In genomic region chrX:154396948-154397887, GRCh38 we compare ENCODE assay signal across 8 cellular contexts.
DNase-seq lines count a peak whose midpoint lies in the region; ATAC-seq, FAIRE-seq and TF ChIP-seq lines count a peak whose summit lies in the region.

No MANE protein-coding gene starts in this region.

- peak overlapping the region; percentile 99 for H3K27ac Mint-ChIP-seq in stimulated activated naive CD8-positive, alpha-beta T cell treated with anti-CD3 and anti-CD28 coated beads, Interleukin-15, amount 100 ng/mL, for 72 hours

- H2AFZ ChIP-seq in ACC112 (ENCODE audit: low read length, unreplicated experiment) = peak overlapping the region; percentile 50

- FAIRE-seq in GM18507 (lab: Jason Lieb, UNC) = peak; percentile 83

- H3K27me3 ChIP-seq in ACC112 (ENCODE audit: insufficient read depth, low read length) (no peaks in the 10 kb centered on the region), mucosa of stomach (ENCODE audit: control insufficient read depth, insufficient read depth, low read length) (no peaks in the 10 kb centered on the region)

- H3K27ac ChIP-seq in ACC112 (ENCODE audit: low read depth, low read length) = peak overlapping the region; percentile 99

- no peaks in the 10 kb centered on the region for H3K27me3 Mint-ChIP-seq in stimulated activated naive CD8-positive, alpha-beta T cell treated with anti-CD3 and anti-CD28 coated beads, Interleukin-15, amount 100 ng/mL, for 72 hours

- H3K9me3 ChIP-seq in mucosa of stomach (ENCODE audit: control insufficient read depth, low read length) = no peaks in the 10 kb centered on the region

- peak overlapping the region; percentile 97 to 99 for H3K4me3 Mint-ChIP-seq in stimulated activated naive CD8-positive, alpha-beta T cell treated with anti-CD3 and anti-CD28 coated beads, Interleukin-15, amount 100 ng/mL, for 72 hours

- peaks cover 14% of the 10 kb centered on the region; the same call in 1 of the 2 replicates for H3K36me3 ChIP-seq in ACC112 (ENCODE audit: insufficient read depth, low read length)
- peaks cover 10% of the 10 kb centered on the region for H3K36me3 ChIP-seq in mucosa of stomach (ENCODE audit: control insufficient read depth, insufficient read depth, low read length)

- DNase-seq in GM18507 (ENCODE audit: extremely low spot score, insufficient read length, low read depth) = no peak
- peak; percentile 83 for DNase-seq in NCI-H2227 (lab: John Stamatoyannopoulos, UW; ENCODE audit: unreplicated experiment)
- peak; percentile 71 to 78 for DNase-seq in activated CD4-positive, alpha-beta T cell treated with anti-CD3 and anti-CD28 coated beads, Interleukin-2, amount 50 U/mL, for 48 hours
- peak; percentile 63 for DNase-seq in epithelial cell of esophagus (ENCODE audit: low read depth)
- peak in 1 of 2 donors; percentile 68 for DNase-seq in stimulated activated naive CD8-positive, alpha-beta T cell treated with anti-CD3 and anti-CD28 coated beads, Interleukin-15, amount 100 ng/mL, for 72 hours

- peak; percentile 54 for ATAC-seq in HG02981 (IDR thresholded peaks at IDR 0.05; ENCODE audit: unreplicated experiment)
- ATAC-seq in stimulated activated naive CD8-positive, alpha-beta T cell treated with anti-CD3 and anti-CD28 coated beads, Interleukin-15, amount 100 ng/mL, for 72 hours = peak; percentile 65

- no peak for TF ChIP-seq CTCF in epithelial cell of esophagus (IDR thresholded peaks at IDR 0.05; ENCODE audit: insufficient read depth, low read depth, low read length, missing control alignments)

- peaks cover 22% of the 10 kb centered on the region for H3K79me2 ChIP-seq in ACC112 (ENCODE audit: control insufficient read depth, insufficient read depth, low read length, unreplicated experiment)

- peak overlapping the region; percentile 83 for H3K9ac ChIP-seq in mucosa of stomach (ENCODE audit: low read length)

- no peaks in the 10 kb centered on the region for H3K9me3 Mint-ChIP-seq in stimulated activated naive CD8-positive, alpha-beta T cell treated with anti-CD3 and anti-CD28 coated beads, Interleukin-15, amount 100 ng/mL, for 72 hours

- peak overlapping the region; percentile 98 for H3K4me3 ChIP-seq in ACC112 (ENCODE audit: low read depth, low read length)
- H3K4me3 ChIP-seq in epithelial cell of esophagus (ENCODE audit: low read length) = peak overlapping the region; percentile 84
- peak overlapping the region; percentile 46 for H3K4me3 ChIP-seq in mucosa of stomach (ENCODE audit: low read length)

- H3K4me1 ChIP-seq in ACC112 (ENCODE audit: control insufficient read depth, insufficient read depth, low read length, unreplicated experiment) (peaks cover 3% of the 10 kb centered on the region), mucosa of stomach (ENCODE audit: control insufficient read depth, insufficient read depth, low read length) (peaks cover 6% of the 10 kb centered on the region)

- peaks cover 31% of the 10 kb centered on the region for H3K4me1 Mint-ChIP-seq in stimulated activated naive CD8-positive, alpha-beta T cell treated with anti-CD3 and anti-CD28 coated beads, Interleukin-15, amount 100 ng/mL, for 72 hours

Comparison
In these comparisons a context has a peak if more than half of its experiments do, and no peak if none do; other contexts are left out.
1. H3K4me3 ChIP-seq: peak in every context shown above with its lines; median percentile 98 in ACC112; 84 in epithelial cell of esophagus; 46 in mucosa of stomach.